9 cellular contexts compared by ENCODE assay signal in genomic region chr2:100730290-100730868, GRCh38.
DNase-seq lines count a peak whose midpoint lies in the region; ATAC-seq and TF ChIP-seq lines count a peak whose summit lies in the region.
"Had no signal": no experiment of that assay in that cellular context is flagged by ENCODE, and none has a peak within 500 bp of the region (broad histone marks: within the 10 kb centered on the region; RNA-seq: fewer than 3 reads in every experiment).

No MANE protein-coding gene starts in this region.

- no peaks in the 10 kb centered on the region for H3K36me3 ChIP-seq in fibroblast of lung (ENCODE audit: control insufficient read depth, insufficient read depth, low read length)

- no peak overlapping the region for H3K9ac ChIP-seq in fibroblast of lung (ENCODE audit: insufficient read depth, low read length)
- H3K9ac ChIP-seq: KMS-11 had no signal

- H3K27me3 ChIP-seq in fibroblast of lung (ENCODE audit: control insufficient read depth, insufficient read depth, low read length): no peaks in the 10 kb centered on the region

- no peak overlapping the region for H3K4me2 ChIP-seq in fibroblast of lung (ENCODE audit: extremely low read depth, insufficient read depth, low read length)
- H3K4me2 ChIP-seq: KMS-11 had no signal

- peaks cover 9% of the 10 kb centered on the region for H3K4me1 ChIP-seq in fibroblast of lung (ENCODE audit: control insufficient read depth, extremely low read depth, insufficient read depth, low read length)

- no peak overlapping the region for H2AFZ ChIP-seq in fibroblast of lung (ENCODE audit: low read length)

- ATAC-seq in HG02870 (IDR thresholded peaks at IDR 0.05; ENCODE audit: unreplicated experiment): no peak
- ATAC-seq in HG03354 (IDR thresholded peaks at IDR 0.05; ENCODE audit: poor library complexity, severe bottlenecking, unreplicated experiment): no peak

- no peaks in the 10 kb centered on the region for H3K9me3 ChIP-seq in fibroblast of lung (ENCODE audit: control insufficient read depth, insufficient read depth, low read depth, low read length)

- H3K4me3 ChIP-seq in fibroblast of lung (replicated peaks in 1 of 4; ENCODE audit: control extremely low read depth in 1 of 4, insufficient read depth in 1 of 4, low read depth in 3 of 4, low read length in 4 of 4): no peak overlapping the region

- H4K20me1 ChIP-seq in fibroblast of lung (ENCODE audit: control insufficient read depth, extremely low read depth, insufficient read depth, low read length): no peaks in the 10 kb centered on the region

- TF ChIP-seq CTCF in fibroblast of lung (conservative IDR thresholded peaks at IDR 0.05 in 1 of 2, IDR thresholded peaks at IDR 0.05 in 1 of 2; ENCODE audit: low read depth in 1 of 2, low read length in 2 of 2): peak; percentile 89 to 91

- peak; percentile 56 for DNase-seq in DMS53 treated with DMSO at 0.1 percent for 48 hours (lab: John Stamatoyannopoulos, UW; ENCODE audit: unreplicated experiment)
- DNase-seq in M059J (ENCODE audit: low read depth): peak; percentile 68
- DNase-seq in activated CD4-positive, alpha-beta T cell treated with anti-CD3 and anti-CD28 coated beads, Interleukin-2, amount 50 U/mL, for 48 hours: peak; percentile 52 to 64
- peak; percentile 68 to 85 for DNase-seq in fibroblast of lung (ENCODE audit: low read depth in 2 of 2)
- peak; percentile 60 for DNase-seq in pulmonary artery endothelial cell (ENCODE audit: low read depth, low spot score)
- no peak for DNase-seq in activated CD4-positive, CD25-positive, alpha-beta regulatory T cell (lab: John Stamatoyannopoulos, UW)

- no peak overlapping the region for H3K27ac ChIP-seq in fibroblast of lung (ENCODE audit: insufficient read depth, low read length)
- H3K27ac ChIP-seq: KMS-11 had no signal

- H3K79me2 ChIP-seq in fibroblast of lung (ENCODE audit: control insufficient read depth, insufficient read depth, low read length): no peaks in the 10 kb centered on the region

Comparison
In these comparisons a context has a peak if more than half of its experiments do, and no peak if none do; other contexts are left out.
1. DNase-seq: peak in DMS53 treated with DMSO at 0.1 percent for 48 hours (single experiment), M059J (single experiment), activated CD4-positive, alpha-beta T cell treated with anti-CD3 and anti-CD28 coated beads, Interleukin-2, amount 50 U/mL, for 48 hours (2 of 2), fibroblast of lung (2 of 2) and pulmonary artery endothelial cell (single experiment); none in activated CD4-positive, CD25-positive, alpha-beta regulatory T cell (0 of 4).